In the genomic region with DNA sequence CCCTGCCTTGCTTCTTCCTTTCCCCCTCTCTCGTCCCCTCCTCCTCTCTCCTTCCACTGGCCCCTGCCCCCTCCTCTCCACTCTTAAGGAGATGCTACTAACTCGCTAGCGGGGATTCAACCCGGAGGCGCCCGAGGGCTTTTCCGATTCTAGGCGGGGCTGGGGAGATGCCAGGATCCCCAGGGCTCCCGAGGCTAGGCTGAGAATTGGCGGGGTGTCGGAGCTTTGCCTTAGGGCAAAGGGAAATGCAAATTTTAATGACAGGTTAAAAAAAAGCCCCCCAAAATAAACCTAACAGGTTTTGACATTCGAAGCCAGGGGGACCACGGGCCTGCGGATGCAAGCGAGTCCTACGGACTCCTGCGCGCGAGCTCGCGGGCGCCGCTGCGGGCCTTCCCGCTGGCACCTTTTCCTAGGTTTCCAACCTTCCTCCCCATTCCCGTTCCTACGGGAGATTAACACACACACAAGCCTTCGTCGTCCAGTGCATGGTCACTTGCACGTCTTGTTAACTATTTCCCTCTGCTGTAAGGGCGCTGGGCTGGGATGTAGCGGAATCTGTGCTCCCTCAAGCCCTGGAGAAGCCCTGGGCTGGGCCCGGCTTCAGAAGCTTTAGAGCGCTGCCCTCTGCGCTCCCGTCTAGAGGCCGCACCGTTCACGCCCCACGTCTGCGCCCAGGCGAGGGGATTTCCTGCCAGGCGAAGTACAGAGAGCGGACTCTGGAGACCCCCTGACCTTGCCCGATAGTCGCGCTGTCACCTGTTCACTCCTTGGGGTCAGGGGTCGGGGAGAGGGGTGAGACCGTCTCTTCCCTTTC, we compare ENCODE assay signal across 11 cellular contexts. TPM values are rescaled to one million over a fixed set of nuclear protein-coding genes. Genes with fewer than 3 reads are reported as not detected.
DNase-seq lines count a peak whose midpoint lies in the region; ATAC-seq and TF ChIP-seq lines count a peak whose summit lies in the region.
"Had no signal": no experiment of that assay in that cellular context is flagged by ENCODE, and none has a peak within 500 bp of the region (broad histone marks: within the 10 kb centered on the region; RNA-seq: fewer than 3 reads in every experiment).

No MANE protein-coding gene starts in this region.

- intact Hi-C loops in CD4-positive, alpha-beta T cell (cut with DNase I, micrococcal nuclease): no loop called here
- intact Hi-C loops in activated T-helper 1 cell treated with anti-CD3 and anti-CD28 coated beads, Interleukin-12 subunit alpha, Interleukin-12 subunit beta, Interleukin-2, Interleukin-4 antibody, amounts not matched to agents 30 ng/mL and 10 ng/mL and 1 ng/mL, durations not matched to agents 14 hours and 24 hours and 36 hours (cut with micrococcal nuclease): loop anchor here (2.0 kb wide), 1 partner anchor 200 kb away; no protein-coding TSS in a partner anchor

- H3K27ac Mint-ChIP-seq in CD4-positive, alpha-beta T cell: no peak overlapping the region
- peak overlapping the region; percentile 74 for H3K27ac Mint-ChIP-seq in activated T-helper 1 cell treated with anti-CD3 and anti-CD28 coated beads, Interleukin-12 subunit alpha, Interleukin-12 subunit beta, Interleukin-2, Interleukin-4 antibody, amounts not matched to agents 30 ng/mL and 10 ng/mL and 1 ng/mL, durations not matched to agents 14 hours and 24 hours and 36 hours
- peak overlapping the region; percentile 25 to 75 (median 68) for H3K27ac Mint-ChIP-seq in nephron
- H3K27ac Mint-ChIP-seq: stimulated activated naive CD8-positive, alpha-beta T cell treated with anti-CD3 and anti-CD28 coated beads, Interleukin-15, amount 100 ng/mL, for 72 hours had no signal

- H3K27me3 ChIP-seq in CD4-positive, alpha-beta T cell (ENCODE audit: control insufficient read depth, insufficient read depth, low read length): peaks cover 88% of the 10 kb centered on the region

- no peak for ATAC-seq in CD4-positive, alpha-beta T cell (ENCODE audit: poor library complexity)
- ATAC-seq in HG03439 (IDR thresholded peaks at IDR 0.05; ENCODE audit: unreplicated experiment): no peak

- H3K36me3 Mint-ChIP-seq in CD4-positive, alpha-beta T cell (ENCODE audit: low read depth): no peaks in the 10 kb centered on the region
- peaks cover 5% of the 10 kb centered on the region for H3K36me3 Mint-ChIP-seq in activated T-helper 1 cell treated with anti-CD3 and anti-CD28 coated beads, Interleukin-12 subunit alpha, Interleukin-12 subunit beta, Interleukin-2, Interleukin-4 antibody, amounts not matched to agents 30 ng/mL and 10 ng/mL and 1 ng/mL, durations not matched to agents 14 hours and 24 hours and 36 hours (ENCODE audit: low read depth)
- peaks cover 3% of the 10 kb centered on the region for H3K36me3 Mint-ChIP-seq in nephron (ENCODE audit: low read depth)

- H3K27me3 Mint-ChIP-seq in CD4-positive, alpha-beta T cell: peaks cover 95% of the 10 kb centered on the region
- H3K27me3 Mint-ChIP-seq in activated T-helper 1 cell treated with anti-CD3 and anti-CD28 coated beads, Interleukin-12 subunit alpha, Interleukin-12 subunit beta, Interleukin-2, Interleukin-4 antibody, amounts not matched to agents 30 ng/mL and 10 ng/mL and 1 ng/mL, durations not matched to agents 14 hours and 24 hours and 36 hours (ENCODE audit: insufficient read depth): peaks cover 93% of the 10 kb centered on the region
- H3K27me3 Mint-ChIP-seq in nephron (ENCODE audit: low read depth): peaks cover 100% of the 10 kb centered on the region

- POLR2A ChIA-PET in CD4-positive, alpha-beta T cell (lab: Charles Lee): no interaction called here

- no peaks in the 10 kb centered on the region for H3K9me3 Mint-ChIP-seq in CD4-positive, alpha-beta T cell
- no peaks in the 10 kb centered on the region for H3K9me3 Mint-ChIP-seq in activated T-helper 1 cell treated with anti-CD3 and anti-CD28 coated beads, Interleukin-12 subunit alpha, Interleukin-12 subunit beta, Interleukin-2, Interleukin-4 antibody, amounts not matched to agents 30 ng/mL and 10 ng/mL and 1 ng/mL, durations not matched to agents 14 hours and 24 hours and 36 hours
- no peaks in the 10 kb centered on the region for H3K9me3 Mint-ChIP-seq in nephron
- H3K9me3 Mint-ChIP-seq: stimulated activated naive CD8-positive, alpha-beta T cell treated with anti-CD3 and anti-CD28 coated beads, Interleukin-15, amount 100 ng/mL, for 72 hours had no signal

- peak overlapping the region; percentile 45 for H3K4me3 Mint-ChIP-seq in CD4-positive, alpha-beta T cell
- H3K4me3 Mint-ChIP-seq in activated T-helper 1 cell treated with anti-CD3 and anti-CD28 coated beads, Interleukin-12 subunit alpha, Interleukin-12 subunit beta, Interleukin-2, Interleukin-4 antibody, amounts not matched to agents 30 ng/mL and 10 ng/mL and 1 ng/mL, durations not matched to agents 14 hours and 24 hours and 36 hours: peak overlapping the region; percentile 13
- H3K4me3 Mint-ChIP-seq in nephron: peak overlapping the region; percentile 81

- DNase-seq in NCI-H1417 (lab: John Stamatoyannopoulos, UW) (peak in 2 of 3 experiments; percentile 61 to 71), NCI-H1417 treated with DMSO at 0.1 percent for 48 hours (lab: John Stamatoyannopoulos, UW) (no peak), NCI-H2029 treated with DMSO at 0.1 percent for 48 hours (lab: John Stamatoyannopoulos, UW) (no peak), NCI-H774 (lab: John Stamatoyannopoulos, UW) (no peak)
- DNase-seq in CD4-positive, alpha-beta T cell: no peak
- no peak for DNase-seq in activated T-helper 1 cell treated with anti-CD3 and anti-CD28 coated beads, Interleukin-12 subunit alpha, Interleukin-12 subunit beta, Interleukin-2, Interleukin-4 antibody, amounts not matched to agents 30 ng/mL and 10 ng/mL and 1 ng/mL, durations not matched to agents 14 hours and 24 hours and 36 hours (ENCODE audit: low spot score)
- DNase-seq: cerebellar nuclear complex had no signal

- TF ChIP-seq CTCF in CD4-positive, alpha-beta T cell (IDR thresholded peaks at IDR 0.05): no peak
- no peak for TF ChIP-seq CTCF in nephron (IDR thresholded peaks at IDR 0.05; ENCODE audit: unreplicated experiment in 3 of 3)

- no peak overlapping the region for H3K27ac ChIP-seq in CD4-positive, alpha-beta T cell (ENCODE audit: low read depth, low read length)

- CTCF ChIA-PET in CD4-positive, alpha-beta T cell (lab: Charles Lee): no interaction called here

- peaks cover 13% of the 10 kb centered on the region for H3K4me1 Mint-ChIP-seq in CD4-positive, alpha-beta T cell (ENCODE audit: low read depth)
- H3K4me1 Mint-ChIP-seq in activated T-helper 1 cell treated with anti-CD3 and anti-CD28 coated beads, Interleukin-12 subunit alpha, Interleukin-12 subunit beta, Interleukin-2, Interleukin-4 antibody, amounts not matched to agents 30 ng/mL and 10 ng/mL and 1 ng/mL, durations not matched to agents 14 hours and 24 hours and 36 hours (ENCODE audit: low read depth): peaks cover 19% of the 10 kb centered on the region
- H3K4me1 Mint-ChIP-seq in nephron: peaks cover 51% of the 10 kb centered on the region

- no peaks in the 10 kb centered on the region for H3K9me3 ChIP-seq in CD4-positive, alpha-beta T cell (ENCODE audit: control insufficient read depth, low read length)

RNA-seq across cellular contexts. Expression of gene ALX4, which starts 0.7 kb away (rescaled TPM):
- total RNA-seq in CD4-positive, alpha-beta T cell: not detected
- total RNA-seq in activated T-helper 1 cell treated with anti-CD3 and anti-CD28 coated beads, Interleukin-12 subunit alpha, Interleukin-12 subunit beta, Interleukin-2, Interleukin-4 antibody, amounts not matched to agents 30 ng/mL and 10 ng/mL and 1 ng/mL, durations not matched to agents 14 hours and 24 hours and 36 hours: not detected in 2 replicates
- total RNA-seq: kidney epithelial cell had no signal

Comparison
In these comparisons a context has a peak if more than half of its experiments do, and no peak if none do; other contexts are left out.
1. DNase-seq: peak in NCI-H1417 (2 of 3); none in NCI-H1417 treated with DMSO at 0.1 percent for 48 hours (single experiment), CD4-positive, alpha-beta T cell (0 of 10), activated T-helper 1 cell treated with anti-CD3 and anti-CD28 coated beads, Interleukin-12 subunit alpha, Interleukin-12 subunit beta, Interleukin-2, Interleukin-4 antibody, amounts not matched to agents 30 ng/mL and 10 ng/mL and 1 ng/mL, durations not matched to agents 14 hours and 24 hours and 36 hours (single experiment), NCI-H2029 treated with DMSO at 0.1 percent for 48 hours (single experiment) and NCI-H774 (single experiment).
2. H3K4me3 Mint-ChIP-seq: peak in every context shown above with its lines; median percentile 81 in nephron; 45 in CD4-positive, alpha-beta T cell; 13 in activated T-helper 1 cell treated with anti-CD3 and anti-CD28 coated beads, Interleukin-12 subunit alpha, Interleukin-12 subunit beta, Interleukin-2, Interleukin-4 antibody, amounts not matched to agents 30 ng/mL and 10 ng/mL and 1 ng/mL, durations not matched to agents 14 hours and 24 hours and 36 hours.